ENCODE assay signal across 10 cellular contexts in the genomic region with DNA sequence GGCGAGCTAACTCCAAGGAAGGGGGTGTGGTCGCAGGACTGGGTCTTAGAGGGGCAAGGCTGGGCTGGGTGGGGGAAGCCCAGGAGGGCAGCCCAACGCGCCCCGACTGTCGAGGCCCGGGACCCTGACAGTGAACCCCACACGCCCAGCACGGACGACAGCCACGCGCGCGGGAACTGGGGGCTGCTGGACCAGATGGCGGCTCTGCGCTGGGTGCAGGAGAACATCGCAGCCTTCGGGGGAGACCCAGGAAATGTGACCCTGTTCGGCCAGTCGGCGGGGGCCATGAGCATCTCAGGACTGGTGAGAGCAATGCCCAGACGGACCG. TPM values are rescaled to one million over a fixed set of nuclear protein-coding genes. Genes with fewer than 3 reads are reported as not detected.
DNase-seq lines count a peak whose midpoint lies in the region; ATAC-seq and TF ChIP-seq lines count a peak whose summit lies in the region.
"Had no signal": no experiment of that assay in that cellular context is flagged by ENCODE, and none has a peak within 500 bp of the region (broad histone marks: within the 10 kb centered on the region; RNA-seq: fewer than 3 reads in every experiment).

No MANE protein-coding gene starts in this region.

- 15 to 18% methylated on average over 8 to 23 of the region's 23 CpGs for WGBS in testis, 2 donors

- H3K9me3 ChIP-seq in testis, result no peaks in the 10 kb centered on the region
- H3K9me3 ChIP-seq: left lung had no signal

- H3K27ac ChIP-seq in testis, result no peak overlapping the region
- H3K27ac ChIP-seq: C4-2B had no signal

- ATAC-seq in activated T-cell treated with anti-CD3 and anti-CD28 coated beads, Interleukin-2, amount 50 U/mL, for 4 hours, result no peak

- H3K36me3 ChIP-seq in testis (ENCODE audit: low read depth, missing control alignments), result no peaks in the 10 kb centered on the region

- no peak for DNase-seq in activated T-cell treated with anti-CD3 and anti-CD28 coated beads, Interleukin-2, amount 50 U/mL, for 4 hours
- DNase-seq in activated T-cell treated with anti-CD3 and anti-CD28 coated beads, Interleukin-2, amount 50 U/mL, for 48 hours, result no peak
- DNase-seq in astrocyte of the cerebellum (ENCODE audit: low read depth) (no peak), immature natural killer cell (no peak), testis (no peak), germinal center (ENCODE audit: low spot score) (no peak), NCI-H510A treated with DMSO at 0.1 percent for 48 hours (lab: John Stamatoyannopoulos, UW) (no peak)
- no peak for DNase-seq in effector CD8-positive, alpha-beta T cell (lab: John Stamatoyannopoulos, UW)

- TF ChIP-seq POLR2A in testis (IDR thresholded peaks at IDR 0.05), result no peak

- TF ChIP-seq CTCF in astrocyte of the cerebellum (IDR thresholded peaks at IDR 0.05; ENCODE audit: low read depth, low read length, missing control alignments) (no peak), testis (IDR thresholded peaks at IDR 0.05) (no peak)

- H3K27me3 Mint-ChIP-seq in activated T-cell treated with anti-CD3 and anti-CD28 coated beads, Interleukin-2, amount 50 U/mL, for 4 hours (ENCODE audit: low read depth), result no peaks in the 10 kb centered on the region
- H3K27me3 Mint-ChIP-seq in immature natural killer cell (ENCODE audit: low read depth in 3 of 3), result peaks cover 0 to 3% (median 0%) of the 10 kb centered on the region in 3 donors

- H3K27me3 ChIP-seq in testis, result no peaks in the 10 kb centered on the region

- peaks cover 24% of the 10 kb centered on the region for H3K4me1 Mint-ChIP-seq in activated T-cell treated with anti-CD3 and anti-CD28 coated beads, Interleukin-2, amount 50 U/mL, for 4 hours (ENCODE audit: low read depth)
- H3K4me1 Mint-ChIP-seq in immature natural killer cell, result peaks cover 11 to 16% of the 10 kb centered on the region in 2 donors

- H3K4me3 Mint-ChIP-seq in activated T-cell treated with anti-CD3 and anti-CD28 coated beads, Interleukin-2, amount 50 U/mL, for 4 hours, result peak overlapping the region; percentile 43
- peak overlapping the region; percentile 32 to 80 (median 52) for H3K4me3 Mint-ChIP-seq in immature natural killer cell

- no peak overlapping the region for H3K27ac Mint-ChIP-seq in immature natural killer cell

- H3K4me1 ChIP-seq in testis, result peaks cover 3% of the 10 kb centered on the region

- peaks cover 6% of the 10 kb centered on the region for H3K36me3 Mint-ChIP-seq in activated T-cell treated with anti-CD3 and anti-CD28 coated beads, Interleukin-2, amount 50 U/mL, for 4 hours (ENCODE audit: insufficient read depth)
- H3K36me3 Mint-ChIP-seq in immature natural killer cell, result no peaks in the 10 kb centered on the region

- intact Hi-C loops in testis (cut with DNase I; ENCODE audit: low total_unique reads), result no loop called here

- H3K4me3 ChIP-seq in astrocyte of the cerebellum (ENCODE audit: low read depth, low read length) (peak overlapping the region; percentile 47), testis (peak overlapping the region; percentile 55 to 76)

- in situ Hi-C loops in astrocyte of the cerebellum (cut with HindIII; ENCODE audit: low sequenced_read_pairs), result no loop called here

- H3K9me3 Mint-ChIP-seq in activated T-cell treated with anti-CD3 and anti-CD28 coated beads, Interleukin-2, amount 50 U/mL, for 4 hours, result no peaks in the 10 kb centered on the region
- no peaks in the 10 kb centered on the region for H3K9me3 Mint-ChIP-seq in immature natural killer cell

RNA-seq across cellular contexts. Expression of a gene that starts 12.7 kb away (rescaled TPM):
- total RNA-seq in activated T-cell treated with anti-CD3 and anti-CD28 coated beads, Interleukin-2, amount 50 U/mL, for 4 hours, result 10 to 100 TPM in 1 of 3 donors, 1 to 10 TPM in 2; 6.2 to 10.7 (median 6.6) TPM
- polyA plus RNA-seq in immature natural killer cell (1 to 10 TPM in 1 of 3 donors, under 1 TPM in 1, not detected in 1; 0.98 to 1.6 TPM), testis (ENCODE audit: insufficient read depth, low read depth, low replicate concordance) (12.2 TPM)
- 10 to 100 TPM; 17.0 to 25.0 TPM for total RNA-seq in testis

RNA-seq across cellular contexts. Expression of a gene that starts 27.8 kb away (rescaled TPM):
- total RNA-seq in activated T-cell treated with anti-CD3 and anti-CD28 coated beads, Interleukin-2, amount 50 U/mL, for 4 hours, result 100 to 1,000 TPM; 128 to 132 (median 129) TPM
- polyA plus RNA-seq in immature natural killer cell, result 100 to 1,000 TPM in 1 of 3 donors, 10 to 100 TPM in 2; 93.5 to 118 (median 95.2) TPM
- total RNA-seq in testis, result 10 to 100 TPM; 23.3 to 34.9 TPM
- polyA plus RNA-seq in testis (ENCODE audit: insufficient read depth, low read depth, low replicate concordance), result 15.3 TPM

RNA-seq across cellular contexts. Expression of a gene that starts 40.1 kb away (rescaled TPM):
- under 1 TPM in 2 of 3 donors, not detected in 1; 0.10 to 0.30 TPM for total RNA-seq in activated T-cell treated with anti-CD3 and anti-CD28 coated beads, Interleukin-2, amount 50 U/mL, for 4 hours
- polyA plus RNA-seq in immature natural killer cell (not detected), testis (ENCODE audit: insufficient read depth, low read depth, low replicate concordance) (1.5 TPM)
- 1 to 10 TPM; 4.1 to 4.5 TPM for total RNA-seq in testis
